16 cellular contexts compared by ENCODE assay signal in the genomic region with DNA sequence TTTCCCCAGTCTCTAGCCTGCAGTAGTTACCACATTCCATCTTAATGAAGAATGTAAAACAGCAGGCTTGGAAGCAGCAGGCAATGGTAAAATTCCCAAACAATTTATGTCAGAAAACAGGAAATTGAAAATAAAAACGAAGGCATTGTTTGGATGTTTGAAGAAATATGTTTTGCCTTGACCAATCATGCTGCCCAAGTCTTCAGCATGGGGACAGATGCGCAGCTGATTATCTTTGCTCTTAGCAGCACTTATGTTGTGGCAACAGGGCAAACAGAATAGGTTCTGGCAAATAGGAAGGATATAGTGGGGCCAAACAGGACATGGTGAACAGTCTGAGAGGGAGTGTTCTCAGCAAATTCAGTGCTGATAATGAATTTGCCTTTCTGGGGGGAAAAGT.
DNase-seq lines count a peak whose midpoint lies in the region; ATAC-seq and TF ChIP-seq lines count a peak whose summit lies in the region.
"Had no signal": no experiment of that assay in that cellular context is flagged by ENCODE, and none has a peak within 500 bp of the region (broad histone marks: within the 10 kb centered on the region; RNA-seq: fewer than 3 reads in every experiment).

No MANE protein-coding gene starts in this region.

- H3K4me2 ChIP-seq in mesenchymal stem cell (ENCODE audit: low read length, poor library complexity, severe bottlenecking), result no peak overlapping the region

- no peak overlapping the region for H3K9ac ChIP-seq in mesenchymal stem cell (ENCODE audit: low read length)

- TF ChIP-seq CTCF in endothelial cell (IDR thresholded peaks at IDR 0.05; ENCODE audit: unreplicated experiment), result no peak

- H3K4ac ChIP-seq in mesenchymal stem cell (ENCODE audit: low read depth in 1 of 2, low read length in 2 of 2), result no peak overlapping the region

- H3K9me3 ChIP-seq in mesenchymal stem cell (ENCODE audit: control insufficient read depth, low read length), result no peaks in the 10 kb centered on the region
- H3K9me3 ChIP-seq: neutrophil had no signal

- H2AK5ac ChIP-seq in mesenchymal stem cell (ENCODE audit: low read length, severe bottlenecking), result no peak overlapping the region

- WGBS in mesenchymal stem cell, result 16% methylated on average over 2 of the region's 2 CpGs

- no peak overlapping the region for H3K4me3 Mint-ChIP-seq in endothelial cell (ENCODE audit: unreplicated experiment)

- H2AFZ ChIP-seq in mesenchymal stem cell (ENCODE audit: low read depth, low read length), result no peak overlapping the region

- peaks cover 4% of the 10 kb centered on the region for H3K27me3 Mint-ChIP-seq in endothelial cell (ENCODE audit: unreplicated experiment)

- peaks cover 2% of the 10 kb centered on the region for H3K4me1 ChIP-seq in mesenchymal stem cell (ENCODE audit: control insufficient read depth, insufficient read depth, low read depth, low read length)

- H3K23ac ChIP-seq in mesenchymal stem cell (ENCODE audit: low read length in 2 of 2), result no peak overlapping the region

- H3K36me3 Mint-ChIP-seq in endothelial cell (ENCODE audit: low read depth, unreplicated experiment), result no peaks in the 10 kb centered on the region

- H2BK12ac ChIP-seq in mesenchymal stem cell (ENCODE audit: low read length in 2 of 2), result no peak overlapping the region

- peaks cover 0 to 10% of the 10 kb centered on the region in 2 experiments for H3K27me3 ChIP-seq in mesenchymal stem cell (ENCODE audit: control insufficient read depth in 1 of 2, insufficient read depth in 1 of 2, low read length in 2 of 2)
- H3K27me3 ChIP-seq: neutrophil had no signal

- no peak overlapping the region for H3K27ac ChIP-seq in mesenchymal stem cell (ENCODE audit: low read length, poor library complexity, severe bottlenecking)
- H3K27ac ChIP-seq: neutrophil, VCaP had no signal

- no peaks in the 10 kb centered on the region for H3K36me3 ChIP-seq in mesenchymal stem cell (ENCODE audit: control insufficient read depth in 1 of 2, insufficient read depth in 2 of 2, low read depth in 1 of 2, low read length in 2 of 2)
- H3K36me3 ChIP-seq: neutrophil had no signal

- H3K27ac Mint-ChIP-seq in endothelial cell (ENCODE audit: unreplicated experiment), result peak overlapping the region; percentile 98

- no peak overlapping the region for H2BK15ac ChIP-seq in mesenchymal stem cell (ENCODE audit: low read depth, poor library complexity, severe bottlenecking)

- H3K9me3 Mint-ChIP-seq in endothelial cell (ENCODE audit: unreplicated experiment), result no peaks in the 10 kb centered on the region

- no peak overlapping the region for H2BK5ac ChIP-seq in mesenchymal stem cell (ENCODE audit: low read depth, low read length, poor library complexity, severe bottlenecking)

- no peak overlapping the region for H4K91ac ChIP-seq in mesenchymal stem cell (ENCODE audit: low read length)

- ATAC-seq in GM21360 (IDR thresholded peaks at IDR 0.05; ENCODE audit: unreplicated experiment), result no peak
- no peak for ATAC-seq in HG03565 (IDR thresholded peaks at IDR 0.05; ENCODE audit: unreplicated experiment)
- ATAC-seq: HCT116 had no signal

- no peak overlapping the region for H3K4me3 ChIP-seq in mesenchymal stem cell (ENCODE audit: insufficient read depth in 1 of 2, low read depth in 1 of 2, low read length in 2 of 2)

- H3K79me1 ChIP-seq in mesenchymal stem cell (replicated peaks; ENCODE audit: low read length, poor library complexity, severe bottlenecking), result peaks cover 2% of the 10 kb centered on the region

- no peak overlapping the region for H3K14ac ChIP-seq in mesenchymal stem cell (ENCODE audit: low read length in 2 of 2)

- no peak overlapping the region for H4K8ac ChIP-seq in mesenchymal stem cell (ENCODE audit: low read length)

- peak overlapping the region in 1 of 2 experiments; percentile 59 for H3K18ac ChIP-seq in mesenchymal stem cell (ENCODE audit: low read depth in 1 of 2, low read length in 2 of 2)

- H3K4me1 Mint-ChIP-seq in endothelial cell (ENCODE audit: unreplicated experiment), result peaks cover 18% of the 10 kb centered on the region

- no peak overlapping the region for H2BK120ac ChIP-seq in mesenchymal stem cell (ENCODE audit: low read depth, low read length)

- peak; percentile 19 for DNase-seq in COR-L47 (lab: John Stamatoyannopoulos, UW)
- DNase-seq in NCI-H526 treated with DMSO at 0.1 percent for 48 hours (lab: John Stamatoyannopoulos, UW), result peak; percentile 21
- peak; percentile 44 for DNase-seq in endothelial cell (ENCODE audit: low spot score)
- DNase-seq in mesenchymal stem cell, result peak; percentile 95
- DNase-seq in stimulated activated CD4-positive, alpha-beta T cell treated with anti-CD3 and anti-CD28 coated beads, Interleukin-1b, Interleukin-23, amount 100 ng/mL, for 48 hours, result no peak
- DNase-seq in OCI-M1 (lab: John Stamatoyannopoulos, UW), result no peak
- DNase-seq: anterior cingulate cortex; Karpas-422; NCI-H226; SIG-M5; stimulated activated CD4-positive, alpha-beta T cell treated with anti-CD3 and anti-CD28 coated beads, Interleukin-15, amount 100 ng/mL, for 24 hours had no signal

Comparison
In these comparisons a context has a peak if more than half of its experiments do, and no peak if none do; other contexts are left out.
1. DNase-seq: peak in COR-L47 (single experiment), NCI-H526 treated with DMSO at 0.1 percent for 48 hours (single experiment), endothelial cell (single experiment) and mesenchymal stem cell (single experiment); none in stimulated activated CD4-positive, alpha-beta T cell treated with anti-CD3 and anti-CD28 coated beads, Interleukin-1b, Interleukin-23, amount 100 ng/mL, for 48 hours (single experiment) and OCI-M1 (single experiment).